ENCODE assay signal across 8 cellular contexts in the genomic region with DNA sequence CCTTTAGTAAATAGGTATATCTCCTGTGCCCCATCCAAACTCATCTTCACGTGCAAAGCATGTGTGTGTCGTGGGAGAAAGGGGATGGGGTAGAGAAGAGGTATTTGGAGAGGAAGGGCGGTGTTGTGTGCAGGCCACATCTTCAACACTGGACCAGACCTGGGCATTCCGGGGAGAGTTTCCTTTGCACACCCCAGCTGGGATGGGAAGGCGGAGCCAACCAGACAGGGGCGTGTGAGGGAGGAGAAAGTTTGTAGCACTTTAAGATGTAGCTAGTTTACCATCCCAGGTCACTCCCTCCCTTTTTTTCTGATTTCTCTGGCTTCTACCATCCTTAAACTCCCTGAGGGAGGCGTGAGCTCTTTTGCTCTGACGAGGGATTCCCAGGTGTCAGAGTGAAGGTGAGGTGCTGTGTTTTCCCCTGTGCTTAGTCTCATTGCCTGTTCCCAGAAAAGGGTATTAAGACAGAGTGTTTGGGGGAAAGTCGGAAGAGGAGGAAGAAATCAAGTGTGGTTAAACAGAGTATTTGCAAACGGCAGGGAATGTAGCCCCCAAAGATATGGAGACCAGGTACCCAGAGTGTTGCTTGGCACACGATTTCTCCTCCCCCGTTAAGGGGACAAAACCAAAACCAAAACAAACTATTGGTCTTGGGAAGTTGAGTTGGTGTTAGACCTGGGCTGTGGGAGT. TPM values are rescaled to one million over a fixed set of nuclear protein-coding genes. Genes with fewer than 3 reads are reported as not detected.
DNase-seq lines count a peak whose midpoint lies in the region; ATAC-seq and TF ChIP-seq lines count a peak whose summit lies in the region.

No MANE protein-coding gene starts in this region.

- TF ChIP-seq EP300 in neural cell (conservative IDR thresholded peaks at IDR 0.05; ENCODE audit: poor library complexity, severe bottlenecking): no peak

- H3K4me1 ChIP-seq in BLaER1: peaks cover 29% of the 10 kb centered on the region

- H3K27ac ChIP-seq in BLaER1: no peak overlapping the region
- peak overlapping the region; percentile 90 to 96 for H3K27ac ChIP-seq in coronary artery
- H3K27ac ChIP-seq in neural cell (ENCODE audit: low read length): peak overlapping the region; percentile 95

- peaks cover 68% of the 10 kb centered on the region for H3K79me2 ChIP-seq in neural cell (replicated peaks; ENCODE audit: insufficient read depth, low read length)

- H3K36me3 ChIP-seq in BLaER1 (no peaks in the 10 kb centered on the region), neural cell (ENCODE audit: insufficient read depth, low read length) (no peaks in the 10 kb centered on the region)

- H3K9me3 ChIP-seq in BLaER1 (no peaks in the 10 kb centered on the region), neural cell (ENCODE audit: low read length) (no peaks in the 10 kb centered on the region)

- TF ChIP-seq RAD21 in neural cell (conservative IDR thresholded peaks at IDR 0.05): no peak

- DNase-seq in coronary artery (ENCODE audit: low spot score) (no peak), inferior parietal cortex (ENCODE audit: extremely low spot score) (no peak), NCI-H2029 (lab: John Stamatoyannopoulos, UW) (no peak)

- H3K9me2 ChIP-seq in neural cell (ENCODE audit: insufficient read depth, low read length): no peaks in the 10 kb centered on the region

- ATAC-seq in HG02610 (IDR thresholded peaks at IDR 0.05; ENCODE audit: unreplicated experiment): peak; percentile 22
- ATAC-seq in HG02938 (IDR thresholded peaks at IDR 0.05; ENCODE audit: unreplicated experiment): no peak
- no peak for ATAC-seq in GM18873 (IDR thresholded peaks at IDR 0.05; ENCODE audit: low FRiP score, unreplicated experiment)

- H3K4me3 ChIP-seq in BLaER1: no peak overlapping the region
- H3K4me3 ChIP-seq in coronary artery: peak overlapping the region; percentile 92
- H3K4me3 ChIP-seq in neural cell (ENCODE audit: low read length): peak overlapping the region; percentile 93

- H2AFZ ChIP-seq in neural cell (ENCODE audit: low read depth, low read length): no peak overlapping the region

- no peak overlapping the region for H3K9ac ChIP-seq in BLaER1
- H3K9ac ChIP-seq in neural cell (ENCODE audit: low read length): peak overlapping the region; percentile 95

- peaks cover 4% of the 10 kb centered on the region for H3F3A ChIP-seq in neural cell (ENCODE audit: insufficient read depth, low read length, poor library complexity, severe bottlenecking)

- TF ChIP-seq CTCF in coronary artery (IDR thresholded peaks at IDR 0.05) (no peak), neural cell (IDR thresholded peaks at IDR 0.05; ENCODE audit: poor library complexity, severe bottlenecking) (no peak)

- H3K27me3 ChIP-seq in BLaER1: peaks cover 33% of the 10 kb centered on the region
- H3K27me3 ChIP-seq in neural cell (ENCODE audit: insufficient read depth, low read depth, low read length): no peaks in the 10 kb centered on the region

- H4K20me1 ChIP-seq in BLaER1 (no peaks in the 10 kb centered on the region), neural cell (ENCODE audit: insufficient read depth) (no peaks in the 10 kb centered on the region)

- H3K4me2 ChIP-seq in BLaER1: peak overlapping the region; percentile 88
- peak overlapping the region; percentile 91 for H3K4me2 ChIP-seq in neural cell (ENCODE audit: low read length)

TF ChIP-seq in neural cell, 6 proteins besides CTCF, POLR2A, EP300 and RAD21:
- peak; percentile 77 for TF ChIP-seq MXI1 (conservative IDR thresholded peaks at IDR 0.05; ENCODE audit: poor library complexity, severe bottlenecking)
- TF ChIP-seq, protein P1, sequence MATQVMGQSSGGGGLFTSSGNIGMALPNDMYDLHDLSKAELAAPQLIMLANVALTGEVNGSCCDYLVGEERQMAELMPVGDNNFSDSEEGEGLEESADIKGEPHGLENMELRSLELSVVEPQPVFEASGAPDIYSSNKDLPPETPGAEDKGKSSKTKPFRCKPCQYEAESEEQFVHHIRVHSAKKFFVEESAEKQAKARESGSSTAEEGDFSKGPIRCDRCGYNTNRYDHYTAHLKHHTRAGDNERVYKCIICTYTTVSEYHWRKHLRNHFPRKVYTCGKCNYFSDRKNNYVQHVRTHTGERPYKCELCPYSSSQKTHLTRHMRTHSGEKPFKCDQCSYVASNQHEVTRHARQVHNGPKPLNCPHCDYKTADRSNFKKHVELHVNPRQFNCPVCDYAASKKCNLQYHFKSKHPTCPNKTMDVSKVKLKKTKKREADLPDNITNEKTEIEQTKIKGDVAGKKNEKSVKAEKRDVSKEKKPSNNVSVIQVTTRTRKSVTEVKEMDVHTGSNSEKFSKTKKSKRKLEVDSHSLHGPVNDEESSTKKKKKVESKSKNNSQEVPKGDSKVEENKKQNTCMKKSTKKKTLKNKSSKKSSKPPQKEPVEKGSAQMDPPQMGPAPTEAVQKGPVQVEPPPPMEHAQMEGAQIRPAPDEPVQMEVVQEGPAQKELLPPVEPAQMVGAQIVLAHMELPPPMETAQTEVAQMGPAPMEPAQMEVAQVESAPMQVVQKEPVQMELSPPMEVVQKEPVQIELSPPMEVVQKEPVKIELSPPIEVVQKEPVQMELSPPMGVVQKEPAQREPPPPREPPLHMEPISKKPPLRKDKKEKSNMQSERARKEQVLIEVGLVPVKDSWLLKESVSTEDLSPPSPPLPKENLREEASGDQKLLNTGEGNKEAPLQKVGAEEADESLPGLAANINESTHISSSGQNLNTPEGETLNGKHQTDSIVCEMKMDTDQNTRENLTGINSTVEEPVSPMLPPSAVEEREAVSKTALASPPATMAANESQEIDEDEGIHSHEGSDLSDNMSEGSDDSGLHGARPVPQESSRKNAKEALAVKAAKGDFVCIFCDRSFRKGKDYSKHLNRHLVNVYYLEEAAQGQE (IDR thresholded peaks at IDR 0.05; ENCODE audit: borderline replicate concordance): no peak
- no peak for TF ChIP-seq TAF1 (IDR thresholded peaks at IDR 0.05; ENCODE audit: low read depth)
- no peak for TF ChIP-seq SMC3 (conservative IDR thresholded peaks at IDR 0.05; ENCODE audit: poor library complexity)

RNA-seq across cellular contexts. Expression of a gene that starts 1.6 kb away (rescaled TPM):
- 13.7 and 19.5 TPM in 2 replicates for polyA plus RNA-seq in neural cell
- polyA minus RNA-seq in neural cell: 102 and 140 TPM in 2 replicates
